Comparison of ENCODE assay signal across 28 cellular contexts in genomic region chr6:55748880-55749279, GRCh38.
"Had no signal": no experiment of that assay in that cellular context is flagged by ENCODE, and none has a peak within 500 bp of the region (broad histone marks: within the 10 kb centered on the region; RNA-seq: fewer than 3 reads in every experiment).

No MANE protein-coding gene starts in this region.

- H3K27ac ChIP-seq: colonic mucosa, coronary artery, dorsolateral prefrontal cortex, epithelial cell of prostate, esophagus muscularis mucosa, esophagus squamous epithelium, foreskin keratinocyte, gastrocnemius medialis, gastroesophageal sphincter, heart left ventricle, heart right ventricle had no signal

- ATAC-seq: effector memory CD8-positive, alpha-beta T cell; esophagus mucosa; foreskin keratinocyte; gastrocnemius medialis; gastroesophageal sphincter; heart left ventricle; heart right ventricle had no signal

- H3K4me1 ChIP-seq: colonic mucosa, esophagus muscularis mucosa, esophagus squamous epithelium, foreskin keratinocyte, gastrocnemius medialis, gastroesophageal sphincter, heart left ventricle, heart right ventricle had no signal

- H3K9me3 ChIP-seq: colonic mucosa, esophagus muscularis mucosa, esophagus squamous epithelium, gastrocnemius medialis, gastroesophageal sphincter had no signal

- FAIRE-seq: colon, endometrium, endothelial cell of umbilical vein, frontal cortex had no signal

- H3K36me3 ChIP-seq: colonic mucosa, esophagus muscularis mucosa, esophagus squamous epithelium, gastrocnemius medialis, gastroesophageal sphincter, heart left ventricle, heart right ventricle had no signal

- H3K27me3 ChIP-seq: colonic mucosa, esophagus muscularis mucosa, esophagus squamous epithelium, foreskin keratinocyte, gastrocnemius medialis, gastroesophageal sphincter, heart left ventricle, heart right ventricle had no signal

- DNase-seq: colonic mucosa; cortex of kidney; dermis blood vessel endothelial cell; dorsolateral prefrontal cortex; effector CD4-positive, alpha-beta T cell; effector CD8-positive, alpha-beta T cell; effector memory CD4-positive, alpha-beta T cell; effector memory CD8-positive, alpha-beta T cell; endodermal cell; erythroblast; esophagus squamous epithelium; foreskin fibroblast; foreskin keratinocyte; foreskin melanocyte; gastrocnemius medialis; glutamatergic neuron; head of caudate nucleus; heart left ventricle; heart right ventricle had no signal

- H3K4me3 ChIP-seq: colonic mucosa, coronary artery, dorsolateral prefrontal cortex, esophagus muscularis mucosa, esophagus squamous epithelium, gastrocnemius medialis, gastroesophageal sphincter, heart left ventricle, heart right ventricle had no signal
